Comparison of ENCODE assay signal across 11 cellular contexts in the genomic region with DNA sequence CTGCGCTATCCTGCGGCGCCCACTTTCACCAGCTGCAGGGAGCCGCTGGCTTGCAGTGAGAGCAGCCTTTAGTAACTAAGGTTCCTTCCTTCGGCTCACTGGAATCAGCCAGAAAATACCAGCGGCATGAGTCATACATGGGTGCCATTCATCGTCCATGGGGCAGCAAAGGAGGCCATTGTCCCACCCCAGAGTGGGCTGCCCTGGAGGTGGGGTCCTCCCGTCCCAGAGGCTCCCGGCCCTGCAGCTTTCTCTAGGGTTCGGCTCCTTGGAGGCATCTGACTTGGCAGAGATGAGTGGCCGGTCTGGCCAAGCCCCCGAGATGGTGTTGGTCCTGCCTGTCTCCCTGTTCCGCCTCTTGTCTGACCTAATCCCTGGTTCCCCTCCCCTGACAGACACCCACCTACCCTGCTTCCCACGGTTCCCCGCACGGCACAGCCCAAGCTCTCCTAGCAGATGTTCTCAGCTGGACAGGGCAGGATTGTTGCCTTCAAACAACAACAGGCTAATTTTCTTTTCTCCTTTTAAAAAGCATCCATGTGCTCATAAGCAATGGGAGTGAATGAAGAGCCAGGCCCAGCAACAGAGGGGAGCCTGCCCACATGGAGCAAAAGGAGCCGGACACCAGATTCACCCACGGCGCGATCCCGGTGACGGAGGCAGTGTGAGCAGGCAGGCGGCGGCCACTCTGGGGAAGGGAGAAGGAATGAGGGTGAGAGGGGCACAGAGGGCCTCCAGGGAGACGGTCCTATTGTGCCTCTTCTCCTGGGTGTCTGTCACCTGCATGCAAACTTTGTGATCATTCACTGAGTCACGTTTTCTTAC.
A peak's percentile ranks its signal among the peaks of the same experiment; 100 is the strongest.
DNase-seq lines count a peak whose midpoint lies in the region; ATAC-seq, FAIRE-seq and TF ChIP-seq lines count a peak whose summit lies in the region.
"Had no signal": no experiment of that assay in that cellular context is flagged by ENCODE, and none has a peak within 500 bp of the region (broad histone marks: within the 10 kb centered on the region; RNA-seq: fewer than 3 reads in every experiment).

No MANE protein-coding gene starts in this region.

- no peaks in the 10 kb centered on the region for H3K9me3 ChIP-seq in stomach smooth muscle (ENCODE audit: control insufficient read depth in 2 of 2, low read length in 2 of 2)
- H3K9me3 ChIP-seq in small intestine (ENCODE audit: control insufficient read depth, low read depth), result no peaks in the 10 kb centered on the region
- H3K9me3 ChIP-seq: adrenal gland had no signal

- no peak overlapping the region for H3K9ac ChIP-seq in stomach smooth muscle (ENCODE audit: low read length in 2 of 2)

- peak overlapping the region; percentile 24 for H3K27ac ChIP-seq in stomach smooth muscle (ENCODE audit: low read length)
- H3K27ac ChIP-seq in small intestine (ENCODE audit: low read depth in 1 of 2, low read length in 1 of 2), result peak overlapping the region in 1 of 2 donors; percentile 63

- in situ Hi-C loops in GM13976 (cut with MboI; ENCODE audit: low sequenced_read_pairs, unreplicated experiment), result no loop called here

- H3K4me3 ChIP-seq in cardiac fibroblast (replicated peaks in 1 of 2; ENCODE audit: low read depth in 2 of 2, low read length in 2 of 2) (no peak overlapping the region), stomach smooth muscle (ENCODE audit: low read length in 2 of 2) (no peak overlapping the region), small intestine (ENCODE audit: low read depth in 1 of 2, low read length in 2 of 2) (no peak overlapping the region)
- H3K4me3 ChIP-seq: adrenal gland had no signal

- peaks cover 0 to 2% of the 10 kb centered on the region in 2 donors for H3K27me3 ChIP-seq in stomach smooth muscle (ENCODE audit: control insufficient read depth in 1 of 2, insufficient read depth in 2 of 2, low read length in 2 of 2)
- H3K27me3 ChIP-seq in small intestine (ENCODE audit: control insufficient read depth in 2 of 2, insufficient read depth in 2 of 2, low read length in 2 of 2), result no peaks in the 10 kb centered on the region
- H3K27me3 ChIP-seq: adrenal gland had no signal

- no peaks in the 10 kb centered on the region for H3K36me3 ChIP-seq in stomach smooth muscle (ENCODE audit: control insufficient read depth in 2 of 2, insufficient read depth in 2 of 2, low read length in 2 of 2)
- no peaks in the 10 kb centered on the region for H3K36me3 ChIP-seq in small intestine (ENCODE audit: control insufficient read depth in 2 of 2, insufficient read depth in 2 of 2, low read length in 2 of 2)
- H3K36me3 ChIP-seq: adrenal gland had no signal

- DNase-seq in HK-2 (ENCODE audit: unreplicated experiment), result peak; percentile 58
- peak; percentile 74 to 84 for DNase-seq in cardiac fibroblast (ENCODE audit: low read depth in 2 of 2)
- DNase-seq in islet precursor cell, result peak; percentile 98
- DNase-seq in GM13976 (ENCODE audit: low spot score), result no peak
- no peak for DNase-seq in small intestine
- DNase-seq in NAMALWA (ENCODE audit: low spot score), result no peak
- DNase-seq: NCI-H1105 treated with DMSO at 0.1 percent for 48 hours had no signal

- H3K4me1 ChIP-seq in stomach smooth muscle (ENCODE audit: control insufficient read depth, insufficient read depth, low read length) (peaks cover 24% of the 10 kb centered on the region), small intestine (ENCODE audit: control insufficient read depth in 2 of 2, insufficient read depth in 1 of 2, low read depth in 1 of 2, low read length in 1 of 2) (no peaks in the 10 kb centered on the region)
- H3K4me1 ChIP-seq: adrenal gland had no signal

- 65 to 72% (median 68%) methylated on average over 25 to 26 of the region's 26 CpGs for WGBS in small intestine, 3 donors

- no peak for TF ChIP-seq CTCF in cardiac fibroblast (IDR thresholded peaks at IDR 0.05; ENCODE audit: low read depth, low read length)
- TF ChIP-seq CTCF in GM13976 (IDR thresholded peaks at IDR 0.05; ENCODE audit: borderline replicate concordance, control extremely low read depth, extremely low read depth, insufficient read depth, missing control alignments), result no peak

- ATAC-seq in HG03097 (IDR thresholded peaks at IDR 0.05; ENCODE audit: low FRiP score, unreplicated experiment), result no peak

- FAIRE-seq in small intestine (lab: Jason Lieb, UNC), result no peak
- FAIRE-seq: keratinocyte had no signal

Comparison
In these comparisons a context has a peak if more than half of its experiments do, and no peak if none do; other contexts are left out.
1. DNase-seq: peak in HK-2 (single experiment), cardiac fibroblast (2 of 2) and islet precursor cell (single experiment); none in GM13976 (single experiment), small intestine (single experiment) and NAMALWA (single experiment).